ENCODE assay signal across 15 cellular contexts in genomic region chr6:130996635-130997034, GRCh38.
A peak's percentile ranks its signal among the peaks of the same experiment; 100 is the strongest.
DNase-seq lines count a peak whose midpoint lies in the region; ATAC-seq and TF ChIP-seq lines count a peak whose summit lies in the region.
"Had no signal": no experiment of that assay in that cellular context is flagged by ENCODE, and none has a peak within 500 bp of the region (broad histone marks: within the 10 kb centered on the region; RNA-seq: fewer than 3 reads in every experiment).

No MANE protein-coding gene starts in this region.

- H3K4me1 ChIP-seq in GM23338 (ENCODE audit: insufficient read depth) (peaks cover 60% of the 10 kb centered on the region), Panc1 (ENCODE audit: control insufficient read depth, insufficient read depth, low read length) (peaks cover 55% of the 10 kb centered on the region), hepatocyte (ENCODE audit: insufficient read depth) (peaks cover 45% of the 10 kb centered on the region), trophoblast cell (ENCODE audit: control insufficient read depth in 1 of 2, insufficient read depth in 2 of 2, low read length in 2 of 2) (peaks cover 16 to 28% of the 10 kb centered on the region in 2 experiments), esophagus squamous epithelium (peaks cover 0 to 17% (median 0%) of the 10 kb centered on the region in 3 donors)

- CTCF ChIA-PET in Panc1 (lab: Charles Lee): no interaction called here

- no TSS peak for BruUV-seq in Panc1 (replicated peaks; lab: Mats Ljungman, UMichigan)

- no peak overlapping the region for H3K14ac ChIP-seq in trophoblast cell (ENCODE audit: low read length)

- H3K27ac ChIP-seq in GM23338 (ENCODE audit: low read depth) (no peak overlapping the region), Panc1 (ENCODE audit: low read length) (peak overlapping the region; percentile 76; the same call in 1 of the 2 replicates), hepatocyte (peak overlapping the region; percentile 35), trophoblast cell (ENCODE audit: low read depth, low read length) (peak overlapping the region; percentile 86), esophagus squamous epithelium (no peak overlapping the region)

- no peaks in the 10 kb centered on the region for H3K36me3 ChIP-seq in GM23338 (ENCODE audit: insufficient read depth)
- H3K36me3 ChIP-seq in Panc1 (ENCODE audit: control insufficient read depth, insufficient read depth, low read length): no peaks in the 10 kb centered on the region
- no peaks in the 10 kb centered on the region for H3K36me3 ChIP-seq in hepatocyte (replicated peaks; ENCODE audit: insufficient read depth, low read depth)
- H3K36me3 ChIP-seq in trophoblast cell (ENCODE audit: control insufficient read depth in 1 of 2, insufficient read depth in 2 of 2, low read length in 2 of 2): no peaks in the 10 kb centered on the region
- H3K36me3 ChIP-seq in esophagus squamous epithelium: no peaks in the 10 kb centered on the region
- H3K36me3 ChIP-seq: HAP-1 had no signal

- no peaks in the 10 kb centered on the region for H3K9me2 ChIP-seq in GM23338 (ENCODE audit: insufficient read depth)
- H3K9me2 ChIP-seq in hepatocyte (replicated peaks; ENCODE audit: insufficient read depth): no peaks in the 10 kb centered on the region

- H2BK5ac ChIP-seq in trophoblast cell (ENCODE audit: low read depth, low read length, poor library complexity): no peak overlapping the region

- in situ Hi-C loops in Panc1 (cut with HindIII; ENCODE audit: low pct_unique_long_range_greater_than_20kb, low sequenced_read_pairs): no loop called here

- H3K27me3 ChIP-seq in GM23338 (ENCODE audit: insufficient read depth) (no peaks in the 10 kb centered on the region), Panc1 (ENCODE audit: control insufficient read depth, insufficient read depth, low read length) (no peaks in the 10 kb centered on the region), hepatocyte (no peaks in the 10 kb centered on the region), trophoblast cell (ENCODE audit: insufficient read depth, low read length) (no peaks in the 10 kb centered on the region), esophagus squamous epithelium (no peaks in the 10 kb centered on the region)

- DNase-seq in GM23338 (ENCODE audit: low spot score) (no peak), Panc1 (ENCODE audit: low read depth, low spot score) (no peak), hepatocyte (ENCODE audit: low spot score) (no peak), trophoblast cell (no peak), esophagus squamous epithelium (lab: John Stamatoyannopoulos, UW) (no peak), posterior vena cava (ENCODE audit: low spot score) (no peak)
- DNase-seq: DMS153, KG1, NCI-H1105, NCI-H1694 treated with DMSO at 0.1 percent for 48 hours, NCI-H446, SHP77 treated with DMSO at 0.1 percent for 48 hours had no signal

- H3F3A ChIP-seq in GM23338 (replicated peaks; ENCODE audit: low read depth): no peaks in the 10 kb centered on the region

- H4K12ac ChIP-seq in trophoblast cell (ENCODE audit: low read depth, low read length): no peak overlapping the region

- H3K79me2 ChIP-seq in GM23338 (replicated peaks; ENCODE audit: insufficient read depth): peaks cover 52% of the 10 kb centered on the region
- H3K79me2 ChIP-seq in hepatocyte: peaks cover 73% of the 10 kb centered on the region
- no peaks in the 10 kb centered on the region for H3K79me2 ChIP-seq in trophoblast cell (ENCODE audit: control insufficient read depth, insufficient read depth, low read length, poor library complexity)

- 90% methylated on average over 1 of the region's 1 CpG for WGBS in hepatocyte (ENCODE audit: low lambda C conversion rate, missing lambda C conversion rate)
- WGBS in trophoblast cell (ENCODE audit: extremely low coverage, insufficient coverage, insufficient read length): no CpG with 5 or more reads among the region's 1 CpG
- WGBS in esophagus squamous epithelium, 2 donors: 92% methylated on average over 1 of the region's 1 CpG

- TF ChIP-seq POLR2A in esophagus squamous epithelium (IDR thresholded peaks at IDR 0.05): no peak

- H2AFZ ChIP-seq in GM23338 (no peak overlapping the region), hepatocyte (no peak overlapping the region), trophoblast cell (ENCODE audit: insufficient read depth, low read length, poor library complexity) (no peak overlapping the region)

- no peak for TF ChIP-seq CTCF in GM23338 (conservative IDR thresholded peaks at IDR 0.05; ENCODE audit: low read depth in 2 of 2)
- no peak for TF ChIP-seq CTCF in Panc1 (IDR thresholded peaks at IDR 0.05)
- no peak for TF ChIP-seq CTCF in hepatocyte (IDR thresholded peaks at IDR 0.05; ENCODE audit: poor library complexity)
- no peak for TF ChIP-seq CTCF in esophagus squamous epithelium (IDR thresholded peaks at IDR 0.05)

- H2BK12ac ChIP-seq in trophoblast cell (ENCODE audit: low read length): no peak overlapping the region

- H3K79me1 ChIP-seq in trophoblast cell (ENCODE audit: low read length): peaks cover 14% of the 10 kb centered on the region

- H3K4me2 ChIP-seq in GM23338 (peak overlapping the region; percentile 62; the same call in 1 of the 2 replicates), hepatocyte (peak overlapping the region; percentile 56), trophoblast cell (ENCODE audit: low read length) (no peak overlapping the region)

- H3K4me1 Mint-ChIP-seq in GM23338: peaks cover 53% of the 10 kb centered on the region

- H3K18ac ChIP-seq in trophoblast cell (ENCODE audit: low read length): no peak overlapping the region

- no peak overlapping the region for H4K8ac ChIP-seq in trophoblast cell (ENCODE audit: low read depth, low read length)

- intact Hi-C loops in Panc1 (cut with micrococcal nuclease; ENCODE audit: unreplicated experiment) (no loop called here), esophagus squamous epithelium (cut with DNase I) (no loop called here), posterior vena cava (cut with DNase I) (no loop called here)

- no peaks in the 10 kb centered on the region for H3K27me3 Mint-ChIP-seq in GM23338 (ENCODE audit: insufficient read depth, low read depth, poor library complexity)

- POLR2A ChIA-PET in Panc1 (lab: Charles Lee): no interaction called here

- H3K4ac ChIP-seq in trophoblast cell (ENCODE audit: low read depth, low read length): no peak overlapping the region

- no peak overlapping the region for H3K23ac ChIP-seq in trophoblast cell (ENCODE audit: low read length)

- H3K4me3 ChIP-seq in GM23338 (no peak overlapping the region), Panc1 (ENCODE audit: low read depth in 2 of 2, low read length in 2 of 2) (no peak overlapping the region), hepatocyte (no peak overlapping the region), trophoblast cell (ENCODE audit: low read depth, low read length) (no peak overlapping the region), esophagus squamous epithelium (no peak overlapping the region)
- H3K4me3 ChIP-seq: HAP-1 had no signal

- H3K9me3 Mint-ChIP-seq in GM23338: no peaks in the 10 kb centered on the region; the same call in 2 of the 3 replicates

- H3K4me3 Mint-ChIP-seq in GM23338: no peak overlapping the region

- ATAC-seq in GM23338: no peak
- no peak for ATAC-seq in Panc1
- no peak for ATAC-seq in GM19467 (IDR thresholded peaks at IDR 0.05; ENCODE audit: unreplicated experiment)
- no peak for ATAC-seq in HG02610 (IDR thresholded peaks at IDR 0.05; ENCODE audit: unreplicated experiment)

- no peak overlapping the region for H3K9ac ChIP-seq in trophoblast cell (ENCODE audit: low read length)

- no peak overlapping the region for H3K27ac Mint-ChIP-seq in GM23338

- H3K9me3 ChIP-seq in Panc1 (ENCODE audit: control insufficient read depth, insufficient read depth, low read depth, low read length): no peaks in the 10 kb centered on the region
- no peaks in the 10 kb centered on the region for H3K9me3 ChIP-seq in hepatocyte (ENCODE audit: low read depth)
- H3K9me3 ChIP-seq in trophoblast cell (ENCODE audit: insufficient read depth, low read depth, low read length): no peaks in the 10 kb centered on the region
- H3K9me3 ChIP-seq in esophagus squamous epithelium: no peaks in the 10 kb centered on the region
- H3K9me3 ChIP-seq: HAP-1 had no signal

- peaks cover 4% of the 10 kb centered on the region; the same call in 2 of the 3 replicates for H3K36me3 Mint-ChIP-seq in GM23338 (ENCODE audit: low read depth)

- no peak overlapping the region for H4K91ac ChIP-seq in trophoblast cell (ENCODE audit: low read depth, low read length)

- no peak overlapping the region for H2BK120ac ChIP-seq in trophoblast cell (ENCODE audit: insufficient read depth, low read length, poor library complexity)

- H4K20me1 ChIP-seq in GM23338 (replicated peaks; ENCODE audit: insufficient read depth) (0 out of 2 replicates have a peak, but pooled peaks cover 4% of the 10 kb centered on the region), hepatocyte (ENCODE audit: insufficient read depth, poor library complexity, severe bottlenecking) (no peaks in the 10 kb centered on the region)

- no peak overlapping the region for H2AK5ac ChIP-seq in trophoblast cell (ENCODE audit: low read length)

TF ChIP-seq in GM23338, 12 proteins besides CTCF, POLR2A, EP300 and RAD21 (continues in another document):
- no peak for TF ChIP-seq CREB1 (CRISPR knock-in tag; IDR thresholded peaks at IDR 0.05; ENCODE audit: low read depth)
- no peak for TF ChIP-seq EZH2phosphoT487 (IDR thresholded peaks at IDR 0.05; ENCODE audit: unreplicated experiment)
- no peak for TF ChIP-seq JUNB (IDR thresholded peaks at IDR 0.05; ENCODE audit: unreplicated experiment)
- TF ChIP-seq STAT1 (IDR thresholded peaks at IDR 0.05; ENCODE audit: unreplicated experiment): no peak
- TF ChIP-seq EZH2 (IDR thresholded peaks at IDR 0.05; ENCODE audit: low read depth, unreplicated experiment): no peak
- no peak for TF ChIP-seq NANOG (IDR thresholded peaks at IDR 0.05; ENCODE audit: borderline replicate concordance)

Comparison
In these comparisons a context has a peak if more than half of its experiments do, and no peak if none do; other contexts are left out.
1. H3K27ac ChIP-seq: peak in Panc1 (single experiment), hepatocyte (single experiment) and trophoblast cell (single experiment); none in GM23338 (single experiment) and esophagus squamous epithelium (0 of 4).